1 cellular context compared by ENCODE assay signal in genomic region chr4:108774809-108775530, GRCh38.
TF ChIP-seq lines count a peak whose summit lies in the region.

No MANE protein-coding gene starts in this region.

TF ChIP-seq in GM23338, 12 proteins besides CTCF, POLR2A, EP300 and RAD21 (continued from another document):
- TF ChIP-seq ZNF462 (CRISPR knock-in tag; IDR thresholded peaks at IDR 0.05): no peak
- no peak for TF ChIP-seq EZH2 (IDR thresholded peaks at IDR 0.05; ENCODE audit: low read depth, unreplicated experiment)
- no peak for TF ChIP-seq STAT1 (IDR thresholded peaks at IDR 0.05; ENCODE audit: unreplicated experiment)
- TF ChIP-seq ETS1 (IDR thresholded peaks at IDR 0.05): no peak
- no peak for TF ChIP-seq ZNF331 (CRISPR knock-in tag; IDR thresholded peaks at IDR 0.05; ENCODE audit: low read depth)
- TF ChIP-seq POLR2AphosphoS5 (IDR thresholded peaks at IDR 0.05; ENCODE audit: low read depth): no peak
